Comparison of ENCODE assay signal across 16 cellular contexts in the genomic region with DNA sequence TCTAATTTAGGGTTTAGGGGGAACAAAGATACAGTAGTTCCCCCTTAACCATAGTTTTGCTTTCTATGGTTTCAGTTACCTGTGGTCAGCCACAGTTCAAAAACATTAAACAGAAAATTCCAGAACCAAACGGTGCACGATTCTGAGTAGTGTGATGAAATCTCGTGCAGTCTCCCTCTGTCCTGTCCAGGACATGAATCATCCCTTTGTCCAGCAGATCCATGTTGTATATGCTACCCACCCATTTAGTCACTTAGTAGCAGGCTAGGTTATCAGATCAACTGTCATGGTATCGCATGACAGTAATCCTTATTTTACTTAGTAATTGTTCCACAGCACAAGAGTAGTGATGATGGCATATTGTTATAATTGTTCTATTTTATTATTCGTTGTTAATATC.
"Had no signal": no experiment of that assay in that cellular context is flagged by ENCODE, and none has a peak within 500 bp of the region (broad histone marks: within the 10 kb centered on the region; RNA-seq: fewer than 3 reads in every experiment).

No MANE protein-coding gene starts in this region.

- DNase-seq: activated CD4-positive, alpha-beta T cell treated with anti-CD3 and anti-CD28 coated beads, Interleukin-2, amount 10 ng/mL, durations not matched to agents 24 days and 14 days; activated naive CD4-positive, alpha-beta T cell treated with Interleukin-2 at 50 U/mL for 16 hours; activated naive CD8-positive, alpha-beta T cell treated with anti-CD3 and anti-CD28 coated beads, Interleukin-2, amount 50 U/mL, for 24 hours; body of pancreas; cerebellar nuclear complex; dermis blood vessel endothelial cell; ovary; sigmoid colon; stimulated activated CD4-positive, alpha-beta T cell treated with anti-CD3 and anti-CD28 coated beads, Interleukin-2, amount 100 ng/mL, for 24 hours; stimulated activated naive CD4-positive, alpha-beta T cell; substantia nigra; T-helper 1 cell; transverse colon had no signal

- H3K4me3 ChIP-seq: body of pancreas, gastroesophageal sphincter, ovary, sigmoid colon, transverse colon had no signal

- H3K27ac ChIP-seq: body of pancreas, gastroesophageal sphincter, ovary, sigmoid colon, transverse colon had no signal

- H3K36me3 Mint-ChIP-seq: WTC11 had no signal

- H3K27me3 Mint-ChIP-seq: activated CD4-positive, alpha-beta T cell treated with anti-CD3 and anti-CD28 coated beads, Interleukin-2, amount 10 ng/mL, durations not matched to agents 24 days and 14 days; activated naive CD8-positive, alpha-beta T cell treated with anti-CD3 and anti-CD28 coated beads, Interleukin-2, amount 50 U/mL, for 24 hours had no signal

- H3K9me3 ChIP-seq: body of pancreas, gastroesophageal sphincter, ovary, sigmoid colon, transverse colon had no signal

- H3K9me3 Mint-ChIP-seq: activated CD4-positive, alpha-beta T cell treated with anti-CD3 and anti-CD28 coated beads, Interleukin-2, amount 10 ng/mL, durations not matched to agents 24 days and 14 days; WTC11 had no signal

- H3K36me3 ChIP-seq: gastroesophageal sphincter, ovary, sigmoid colon, transverse colon had no signal

- H3K27ac Mint-ChIP-seq: activated CD4-positive, alpha-beta T cell treated with anti-CD3 and anti-CD28 coated beads, Interleukin-2, amount 10 ng/mL, durations not matched to agents 24 days and 14 days; activated naive CD8-positive, alpha-beta T cell treated with anti-CD3 and anti-CD28 coated beads, Interleukin-2, amount 50 U/mL, for 24 hours; WTC11 had no signal

- ATAC-seq: activated naive CD8-positive, alpha-beta T cell treated with anti-CD3 and anti-CD28 coated beads, Interleukin-2, amount 50 U/mL, for 24 hours; body of pancreas; esophagus mucosa; gastroesophageal sphincter; WTC11 had no signal

- H3K27me3 ChIP-seq: body of pancreas, gastroesophageal sphincter, ovary, sigmoid colon, transverse colon had no signal

- H3K4me3 Mint-ChIP-seq: activated CD4-positive, alpha-beta T cell treated with anti-CD3 and anti-CD28 coated beads, Interleukin-2, amount 10 ng/mL, durations not matched to agents 24 days and 14 days; activated naive CD8-positive, alpha-beta T cell treated with anti-CD3 and anti-CD28 coated beads, Interleukin-2, amount 50 U/mL, for 24 hours; WTC11 had no signal

- H3K4me1 Mint-ChIP-seq: activated CD4-positive, alpha-beta T cell treated with anti-CD3 and anti-CD28 coated beads, Interleukin-2, amount 10 ng/mL, durations not matched to agents 24 days and 14 days; activated naive CD8-positive, alpha-beta T cell treated with anti-CD3 and anti-CD28 coated beads, Interleukin-2, amount 50 U/mL, for 24 hours; WTC11 had no signal

- H3K4me1 ChIP-seq: body of pancreas, gastroesophageal sphincter, sigmoid colon, transverse colon had no signal
